23 cellular contexts compared by ENCODE assay signal in genomic region chr3:187448674-187449073, GRCh38.
"Had no signal": no experiment of that assay in that cellular context is flagged by ENCODE, and none has a peak within 500 bp of the region (broad histone marks: within the 10 kb centered on the region; RNA-seq: fewer than 3 reads in every experiment).

No MANE protein-coding gene starts in this region.

- H3K9me3 Mint-ChIP-seq: T-cell; T-helper 1 cell treated with Interleukin-12 subunit alpha and Interleukin-12 subunit beta and Interleukin-4 antibody, amounts not matched to agents 30 μg/mL and 1 μg/mL, for 36 hours had no signal

- H3K36me3 Mint-ChIP-seq: IgD-negative memory B cell, T-cell had no signal

- H3K4me3 ChIP-seq: MG63 had no signal

- H3K27me3 ChIP-seq: MG63 had no signal

- H3K27ac Mint-ChIP-seq: T-cell; T-helper 1 cell treated with Interleukin-12 subunit alpha and Interleukin-12 subunit beta and Interleukin-4 antibody, amounts not matched to agents 30 μg/mL and 1 μg/mL, for 36 hours had no signal

- DNase-seq: KBM-7, MG63, NCI-H1092 treated with DMSO at 0.1 percent for 48 hours, NCI-H1436, NCI-H187, NCI-H2029, NCI-H2081 treated with DMSO at 0.1 percent for 48 hours, NCI-H2171, NCI-H226, NCI-H446, NCI-H510A, NCI-H524 treated with DMSO at 0.1 percent for 48 hours, NCI-H69, NCI-H774, PC-3, SHP77, SK-N-SH, SW 1271, T-cell had no signal

- H3K4me3 Mint-ChIP-seq: IgD-negative memory B cell; T-cell; T-helper 1 cell treated with Interleukin-12 subunit alpha and Interleukin-12 subunit beta and Interleukin-4 antibody, amounts not matched to agents 30 μg/mL and 1 μg/mL, for 36 hours had no signal

- H3K9me3 ChIP-seq: MG63, SK-N-SH had no signal

- H3K27ac ChIP-seq: HL-60, RWPE1 had no signal

- H3K9ac ChIP-seq: SK-N-SH had no signal

- H3K36me3 ChIP-seq: MG63 had no signal

- H3K4me1 Mint-ChIP-seq: IgD-negative memory B cell, T-cell had no signal
